ENCODE assay signal across 8 cellular contexts in genomic region chr3:177050466-177051237, GRCh38.
DNase-seq lines count a peak whose midpoint lies in the region; ATAC-seq and TF ChIP-seq lines count a peak whose summit lies in the region.

No MANE protein-coding gene starts in this region.

- no peaks in the 10 kb centered on the region for H3K9me3 ChIP-seq in breast epithelium
- no peaks in the 10 kb centered on the region for H3K9me3 ChIP-seq in vagina

- peak; percentile 64 for ATAC-seq in HG02938 (IDR thresholded peaks at IDR 0.05; ENCODE audit: unreplicated experiment)
- peak; percentile 82 for ATAC-seq in left lobe of liver
- no peak for ATAC-seq in GM19328 (IDR thresholded peaks at IDR 0.05; ENCODE audit: unreplicated experiment)

- no peaks in the 10 kb centered on the region for H3K4me1 ChIP-seq in breast epithelium
- H3K4me1 ChIP-seq in vagina, result peaks cover 15% of the 10 kb centered on the region

- peak; percentile 21 to 67 (median 59) for TF ChIP-seq CTCF in breast epithelium (IDR thresholded peaks at IDR 0.05)
- TF ChIP-seq CTCF in vagina (IDR thresholded peaks at IDR 0.05), result peak in 2 of 3 experiments; percentile 26 to 69

- H3K27ac ChIP-seq in breast epithelium (no peak overlapping the region), vagina (no peak overlapping the region)

- DNase-seq in NCI-H524 (lab: John Stamatoyannopoulos, UW) (peak; percentile 14 to 56), NCI-H524 treated with DMSO at 0.1 percent for 48 hours (lab: John Stamatoyannopoulos, UW) (no peak), NCI-H510A (lab: John Stamatoyannopoulos, UW) (peak; percentile 17), breast epithelium (ENCODE audit: low spot score in 2 of 2) (no peak), left lobe of liver (ENCODE audit: low spot score) (no peak), vagina (ENCODE audit: extremely low spot score in 2 of 2) (no peak)

- TF ChIP-seq POLR2A in breast epithelium (IDR thresholded peaks at IDR 0.05), result no peak
- no peak for TF ChIP-seq POLR2A in vagina (IDR thresholded peaks at IDR 0.05)

- intact Hi-C loops in breast epithelium (cut with DNase I; ENCODE audit: low total_unique reads), result no loop called here
- intact Hi-C loops in vagina (cut with DNase I), result loop anchor here (5.0 to 10.0 kb wide), 3 partner anchors 677 to 1334 kb away; no protein-coding TSS in a partner anchor

- H3K27me3 ChIP-seq in breast epithelium, result no peaks in the 10 kb centered on the region
- no peaks in the 10 kb centered on the region for H3K27me3 ChIP-seq in vagina

- H3K4me3 ChIP-seq in breast epithelium, result no peak overlapping the region
- no peak overlapping the region for H3K4me3 ChIP-seq in vagina

- no peaks in the 10 kb centered on the region for H3K36me3 ChIP-seq in breast epithelium
- H3K36me3 ChIP-seq in vagina, result peaks cover 0 to 23% of the 10 kb centered on the region in 2 donors

Comparison
In these comparisons a context has a peak if more than half of its experiments do, and no peak if none do; other contexts are left out.
1. DNase-seq: peak in NCI-H524 (2 of 2) and NCI-H510A (single experiment); none in NCI-H524 treated with DMSO at 0.1 percent for 48 hours (single experiment), breast epithelium (0 of 2), left lobe of liver (single experiment) and vagina (0 of 2).